ENCODE assay signal across 8 cellular contexts in genomic region chr13:25300861-25301346, GRCh38. TPM values are rescaled to one million over a fixed set of nuclear protein-coding genes. Genes with fewer than 3 reads are reported as not detected.
DNase-seq lines count a peak whose midpoint lies in the region; ATAC-seq and TF ChIP-seq lines count a peak whose summit lies in the region.

No MANE protein-coding gene starts in this region.

- H3K4me3 Mint-ChIP-seq in activated B cell treated with CpG ODN at 0.5 μM for 24 hours: peak overlapping the region; percentile 91
- peak overlapping the region; percentile 88 to 96 (median 91) for H3K4me3 Mint-ChIP-seq in naive thymus-derived CD8-positive, alpha-beta T cell

- peak overlapping the region; percentile 83 for H3K4me3 ChIP-seq in epithelial cell of esophagus (ENCODE audit: low read length)
- H3K4me3 ChIP-seq in aorta (ENCODE audit: low read length in 2 of 2): peak overlapping the region; percentile 34 to 73

- no peaks in the 10 kb centered on the region for H3K9me3 Mint-ChIP-seq in activated B cell treated with CpG ODN at 0.5 μM for 24 hours
- H3K9me3 Mint-ChIP-seq in naive thymus-derived CD8-positive, alpha-beta T cell: no peaks in the 10 kb centered on the region

- peaks cover 20% of the 10 kb centered on the region for H3K27me3 Mint-ChIP-seq in activated B cell treated with CpG ODN at 0.5 μM for 24 hours
- peaks cover 0 to 17% (median 5%) of the 10 kb centered on the region in 5 donors for H3K27me3 Mint-ChIP-seq in naive thymus-derived CD8-positive, alpha-beta T cell

- 13 to 14% methylated on average over 33 of the region's 33 CpGs for WGBS in aorta, 2 donors

- peaks cover 28% of the 10 kb centered on the region for H3K36me3 Mint-ChIP-seq in activated B cell treated with CpG ODN at 0.5 μM for 24 hours (ENCODE audit: low read depth)
- peaks cover 0 to 11% (median 5%) of the 10 kb centered on the region in 3 donors for H3K36me3 Mint-ChIP-seq in naive thymus-derived CD8-positive, alpha-beta T cell

- peaks cover 32% of the 10 kb centered on the region for H3K4me1 Mint-ChIP-seq in activated B cell treated with CpG ODN at 0.5 μM for 24 hours
- H3K4me1 Mint-ChIP-seq in naive thymus-derived CD8-positive, alpha-beta T cell: peaks cover 13 to 38% (median 33%) of the 10 kb centered on the region in 4 donors

- CTCF ChIA-PET in activated B cell treated with CpG ODN at 0.5 μM for 24 hours (lab: Charles Lee): no interaction called here

- TF ChIP-seq CTCF in activated B cell treated with CpG ODN at 0.5 μM for 24 hours (IDR thresholded peaks at IDR 0.05): no peak
- no peak for TF ChIP-seq CTCF in epithelial cell of esophagus (IDR thresholded peaks at IDR 0.05; ENCODE audit: insufficient read depth, low read depth, low read length, missing control alignments)

- peak overlapping the region in 1 of 2 donors; percentile 80 for H3K27ac ChIP-seq in aorta (ENCODE audit: low read depth in 1 of 2, low read length in 2 of 2)

- ATAC-seq in GM18870 (IDR thresholded peaks at IDR 0.05; ENCODE audit: unreplicated experiment): peak; percentile 28
- ATAC-seq in HG02981 (IDR thresholded peaks at IDR 0.05; ENCODE audit: unreplicated experiment): peak; percentile 18
- ATAC-seq in activated B cell treated with CpG ODN at 0.5 μM for 24 hours (ENCODE audit: low read depth): peak; percentile 29
- ATAC-seq in naive thymus-derived CD8-positive, alpha-beta T cell: peak; percentile 22 to 44
- ATAC-seq in aorta (ENCODE audit: low FRiP score): peak; percentile 69

- intact Hi-C loops in activated B cell treated with CpG ODN at 0.5 μM for 24 hours (cut with micrococcal nuclease) (loop anchor here (1.0 to 5.0 kb wide), 9 partner anchors 14 to 1950 kb away; partner anchors contain the start of genes CDK8, MIPEP, MTMR6 and PARP4), aorta (cut with DNase I) (loop anchor here in 1 of 2 donors (1.0 kb wide), 1 partner anchor 14 kb away; the partner anchor contains the start of gene MTMR6)

- H3K4me1 ChIP-seq in aorta (ENCODE audit: control insufficient read depth in 1 of 2, insufficient read depth in 2 of 2, low read length in 2 of 2): peaks cover 0 to 2% of the 10 kb centered on the region in 2 donors

- H3K9me3 ChIP-seq in aorta (ENCODE audit: control insufficient read depth, low read length): no peaks in the 10 kb centered on the region

- H3K36me3 ChIP-seq in aorta (ENCODE audit: control insufficient read depth in 1 of 2, insufficient read depth in 2 of 2, low read length in 1 of 2): peaks cover 0 to 1% of the 10 kb centered on the region in 2 donors

- no peaks in the 10 kb centered on the region for H3K27me3 ChIP-seq in aorta (ENCODE audit: control insufficient read depth in 1 of 2, insufficient read depth in 2 of 2, low read length in 1 of 2)

- POLR2A ChIA-PET in activated B cell treated with CpG ODN at 0.5 μM for 24 hours (lab: Charles Lee): interaction anchor here (1.4 to 4.1 kb wide), 2 partner anchors 14 to 17 kb away, joined by 6 to 21 read pairs; partner anchors contain the start of gene MTMR6
- POLR2A ChIA-PET in naive thymus-derived CD8-positive, alpha-beta T cell (lab: Charles Lee): interaction anchor here (0.6 to 1.0 kb wide), 3 partner anchors 11 to 1962 kb away, joined by 3 read pairs; no protein-coding TSS in a partner anchor

- peak overlapping the region; percentile 91 for H3K27ac Mint-ChIP-seq in activated B cell treated with CpG ODN at 0.5 μM for 24 hours
- H3K27ac Mint-ChIP-seq in naive thymus-derived CD8-positive, alpha-beta T cell: peak overlapping the region; percentile 91 to 98 (median 96)

- DNase-seq in activated B cell treated with CpG ODN at 0.5 μM for 24 hours (peak; percentile 37), epithelial cell of esophagus (ENCODE audit: low read depth) (no peak), aorta (peak; percentile 53 to 76), middle frontal gyrus (ENCODE audit: extremely low spot score, low spot score) (no peak), NCI-H226 (no peak)
- DNase-seq in naive thymus-derived CD8-positive, alpha-beta T cell: peak in 3 of 10 donors; percentile 10 to 62 (median 14)

RNA-seq across cellular contexts. Expression of gene NUP58, which starts 0.5 kb away (rescaled TPM):
- total RNA-seq in activated B cell treated with CpG ODN at 0.5 μM for 24 hours: 44.8 and 48.4 TPM in 2 replicates
- 10 to 100 TPM; 39.5 to 39.8 TPM for total RNA-seq in naive thymus-derived CD8-positive, alpha-beta T cell
- 10 to 100 TPM; 12.6 to 14.1 (median 13.6) TPM for polyA plus RNA-seq in naive thymus-derived CD8-positive, alpha-beta T cell
- 10 to 100 TPM; 36.5 to 43.1 TPM for total RNA-seq in aorta
- 10 to 100 TPM in 1 of 2 donors, 1 to 10 TPM in 1; 9.6 to 11.4 TPM for polyA plus RNA-seq in aorta

RNA-seq across cellular contexts. Expression of gene MTMR6, which starts 13.6 kb away (rescaled TPM):
- 18.3 and 19.8 TPM in 2 replicates for total RNA-seq in activated B cell treated with CpG ODN at 0.5 μM for 24 hours
- 10 to 100 TPM; 17.5 to 19.7 TPM for total RNA-seq in naive thymus-derived CD8-positive, alpha-beta T cell
- 10 to 100 TPM; 15.0 to 15.3 (median 15.0) TPM for polyA plus RNA-seq in naive thymus-derived CD8-positive, alpha-beta T cell
- total RNA-seq in aorta: 10 to 100 TPM; 18.2 to 20.7 TPM
- polyA plus RNA-seq in aorta: 10 to 100 TPM; 11.2 to 12.6 TPM

Comparison
In these comparisons a context has a peak if more than half of its experiments do, and no peak if none do; other contexts are left out.
1. ATAC-seq: peak in every context shown above with its lines; median percentile 69 in aorta; 33 in naive thymus-derived CD8-positive, alpha-beta T cell; 29 in activated B cell treated with CpG ODN at 0.5 μM for 24 hours; 28 in GM18870; 18 in HG02981.
2. DNase-seq: peak in activated B cell treated with CpG ODN at 0.5 μM for 24 hours (single experiment) and aorta (2 of 2); none in epithelial cell of esophagus (single experiment), middle frontal gyrus (single experiment) and NCI-H226 (single experiment).